ENCODE assay signal across 16 cellular contexts in the genomic region with DNA sequence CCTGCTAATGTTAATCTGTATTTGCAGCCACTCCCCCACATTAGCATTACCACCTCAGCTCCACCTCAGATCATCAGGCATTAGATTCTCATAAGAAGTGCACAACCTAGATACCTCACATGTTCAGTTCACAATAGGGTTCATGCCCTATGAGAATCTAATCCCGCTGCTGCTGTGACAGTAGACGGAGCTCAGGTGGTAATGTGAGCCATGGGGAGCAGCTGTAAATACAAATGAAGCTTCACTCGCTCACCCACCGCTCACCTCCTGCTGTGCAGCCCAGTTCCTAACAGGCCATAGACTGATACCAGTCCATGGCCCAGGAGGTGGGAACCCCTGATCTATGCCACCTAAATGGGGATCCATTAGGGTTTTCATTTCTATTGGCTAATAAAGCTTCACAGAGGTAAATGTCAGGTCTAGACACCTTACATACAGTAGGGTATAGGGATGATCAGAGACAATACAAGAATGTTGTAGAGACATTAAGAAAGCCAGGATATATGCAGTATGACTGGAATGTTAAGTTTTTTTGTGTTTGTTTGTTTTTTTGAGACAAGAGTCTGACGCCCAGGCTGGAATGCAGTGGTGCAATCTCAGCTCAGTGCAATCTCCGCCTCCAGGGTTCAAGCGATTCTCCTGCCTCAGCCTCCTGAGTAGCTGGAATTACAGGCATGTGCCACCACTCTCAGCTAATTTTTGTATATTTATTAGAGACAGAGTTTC. TPM values are rescaled to one million over a fixed set of nuclear protein-coding genes. Genes with fewer than 3 reads are reported as not detected.
DNase-seq lines count a peak whose midpoint lies in the region; ATAC-seq, FAIRE-seq and TF ChIP-seq lines count a peak whose summit lies in the region.
"Had no signal": no experiment of that assay in that cellular context is flagged by ENCODE, and none has a peak within 500 bp of the region (broad histone marks: within the 10 kb centered on the region; RNA-seq: fewer than 3 reads in every experiment).

No MANE protein-coding gene starts in this region.

- TF ChIP-seq POLR2A in HepG2 (IDR thresholded peaks at IDR 0.05; ENCODE audit: insufficient read depth in 1 of 2, low read depth in 2 of 2, low read length in 2 of 2) (no peak), right lobe of liver (IDR thresholded peaks at IDR 0.05) (no peak)

- TF ChIP-seq RAD21 in HepG2 (CRISPR knock-in tag; IDR thresholded peaks at IDR 0.05): no peak

- no peaks in the 10 kb centered on the region for H3F3A ChIP-seq in GM23248 (ENCODE audit: insufficient read depth)

- 21% methylated on average over 5 of the region's 7 CpGs for WGBS in HepG2 (ENCODE audit: low lambda C conversion rate)
- WGBS in right lobe of liver (ENCODE audit: insufficient coverage, low coverage, low lambda C conversion rate, missing lambda C conversion rate): 71% methylated on average over 3 of the region's 7 CpGs
- WGBS in GM23248 (ENCODE audit: low coverage in 1 of 2, low lambda C conversion rate in 2 of 2, missing lambda C conversion rate in 2 of 2), 2 experiments: 94% methylated on average over 7 of the region's 7 CpGs

- no peak for TF ChIP-seq EP300 in HepG2 (IDR thresholded peaks at IDR 0.05; ENCODE audit: low read depth in 2 of 2, low read length in 2 of 2)
- TF ChIP-seq EP300 in HepG2 (CRISPR knock-in tag; IDR thresholded peaks at IDR 0.05; ENCODE audit: borderline replicate concordance): no peak

- H3K4me3 ChIP-seq in HepG2 (replicated peaks in 1 of 3; ENCODE audit: insufficient read depth in 1 of 3, low read depth in 2 of 3, low read length in 3 of 3): no peak overlapping the region
- no peak overlapping the region for H3K4me3 ChIP-seq in right lobe of liver
- no peak overlapping the region for H3K4me3 ChIP-seq in RWPE2 (ENCODE audit: severe bottlenecking)
- no peak overlapping the region for H3K4me3 ChIP-seq in fibroblast of villous mesenchyme (ENCODE audit: low read depth, low read length)
- H3K4me3 ChIP-seq in left ventricle myocardium inferior: no peak overlapping the region
- H3K4me3 ChIP-seq in A673 (ENCODE audit: low read depth, low read length, poor library complexity, severe bottlenecking): no peak overlapping the region
- no peak overlapping the region for H3K4me3 ChIP-seq in GM23248
- H3K4me3 ChIP-seq: K562 had no signal

- no peak for DNase-seq in HepG2 (ENCODE audit: low spot score)
- no peak for DNase-seq in right lobe of liver
- DNase-seq in RWPE2 (ENCODE audit: low spot score): no peak
- DNase-seq in fibroblast of villous mesenchyme (ENCODE audit: low read depth): peak; percentile 7
- DNase-seq in left ventricle myocardium inferior: no peak
- no peak for DNase-seq in 8988T
- DNase-seq in A673 (ENCODE audit: low spot score): no peak
- DNase-seq in GM23248: no peak
- DNase-seq: CD4-positive, alpha-beta T cell; NCI-H1105 treated with DMSO at 0.1 percent for 48 hours; NCI-H1694; NCI-H2081 treated with DMSO at 0.1 percent for 48 hours; NCI-H748 treated with DMSO at 0.1 percent for 48 hours; SHP77 treated with DMSO at 0.1 percent for 48 hours had no signal

- in situ Hi-C loops in HepG2 (cut with HindIII; ENCODE audit: extremely low pct_ligation_motif_present, low pct_unique_long_range_greater_than_20kb): no loop called here
- in situ Hi-C loops in GM23248 (cut with MboI): no loop called here

- TF ChIP-seq CTCF in HepG2 (CRISPR knock-in tag; IDR thresholded peaks at IDR 0.05): no peak
- TF ChIP-seq CTCF in right lobe of liver (IDR thresholded peaks at IDR 0.05): no peak
- TF ChIP-seq CTCF in RWPE2 (IDR thresholded peaks at IDR 0.05; ENCODE audit: poor library complexity, severe bottlenecking): no peak
- TF ChIP-seq CTCF in fibroblast of villous mesenchyme (IDR thresholded peaks at IDR 0.05; ENCODE audit: insufficient read depth, low read depth, low read length): no peak
- TF ChIP-seq CTCF in left ventricle myocardium inferior (IDR thresholded peaks at IDR 0.05; ENCODE audit: borderline replicate concordance): no peak
- TF ChIP-seq CTCF in A673 (conservative IDR thresholded peaks at IDR 0.05; ENCODE audit: low read depth, low read length): no peak

- BruUV-seq in HepG2 (replicated peaks; lab: Mats Ljungman, UMichigan) (no TSS peak), A673 (replicated peaks; lab: Mats Ljungman, UMichigan) (no TSS peak)

- H2AFZ ChIP-seq in HepG2 (ENCODE audit: low read length): no peak overlapping the region
- H2AFZ ChIP-seq in GM23248: no peak overlapping the region

- FAIRE-seq in HepG2 (lab: Jason Lieb, UNC): no peak
- FAIRE-seq: H54, K562 had no signal

- H3K9ac ChIP-seq in HepG2 (ENCODE audit: insufficient read depth, low read depth, low read length): no peak overlapping the region
- no peak overlapping the region for H3K9ac ChIP-seq in GM23248

- intact Hi-C loops in HepG2 (cut with micrococcal nuclease; ENCODE audit: unreplicated experiment) (no loop called here), right lobe of liver (cut with DNase I) (no loop called here), left ventricle myocardium inferior (cut with micrococcal nuclease) (no loop called here), A673 (cut with micrococcal nuclease; ENCODE audit: unreplicated experiment) (no loop called here)

- H3K79me2 ChIP-seq in HepG2 (ENCODE audit: insufficient read depth, low read length): no peaks in the 10 kb centered on the region
- H3K79me2 ChIP-seq in GM23248 (ENCODE audit: insufficient read depth): no peaks in the 10 kb centered on the region

- no peak overlapping the region for H3K27ac ChIP-seq in HepG2 (ENCODE audit: extremely low read length, insufficient read depth, low read length)
- no peak overlapping the region for H3K27ac ChIP-seq in right lobe of liver
- H3K27ac ChIP-seq in RWPE2 (ENCODE audit: poor library complexity, severe bottlenecking): no peak overlapping the region
- no peak overlapping the region for H3K27ac ChIP-seq in left ventricle myocardium inferior (replicated peaks)
- H3K27ac ChIP-seq in A673 (ENCODE audit: low read depth, low read length, poor library complexity, severe bottlenecking): no peak overlapping the region
- H3K27ac ChIP-seq in GM23248: no peak overlapping the region

- H3K9me2 ChIP-seq in GM23248 (ENCODE audit: insufficient read depth): no peaks in the 10 kb centered on the region

- H3K9me3 ChIP-seq in HepG2 (ENCODE audit: low read length): no peaks in the 10 kb centered on the region
- no peaks in the 10 kb centered on the region for H3K9me3 ChIP-seq in right lobe of liver
- H3K9me3 ChIP-seq in RWPE2 (ENCODE audit: severe bottlenecking): no peaks in the 10 kb centered on the region
- no peaks in the 10 kb centered on the region for H3K9me3 ChIP-seq in left ventricle myocardium inferior (replicated peaks)
- H3K9me3 ChIP-seq in A673 (ENCODE audit: low read depth, low read length, poor library complexity, severe bottlenecking): no peaks in the 10 kb centered on the region
- H3K9me3 ChIP-seq in GM23248 (ENCODE audit: low read depth): no peaks in the 10 kb centered on the region

- H4K20me1 ChIP-seq in HepG2 (ENCODE audit: insufficient read depth, low read length) (no peaks in the 10 kb centered on the region), GM23248 (ENCODE audit: insufficient read depth) (no peaks in the 10 kb centered on the region)

- CTCF ChIA-PET in HepG2 (lab: Yijun Ruan, JAX; ENCODE audit: low intra/inter-chr PET ratio, low total read pairs): no interaction called here
- CTCF ChIA-PET in A673 (lab: Charles Lee): no interaction called here

- no peaks in the 10 kb centered on the region for H3K36me3 ChIP-seq in HepG2 (replicated peaks in 1 of 2; ENCODE audit: control insufficient read depth in 1 of 2, insufficient read depth in 2 of 2, low read length in 2 of 2)
- H3K36me3 ChIP-seq in right lobe of liver: no peaks in the 10 kb centered on the region
- no peaks in the 10 kb centered on the region for H3K36me3 ChIP-seq in RWPE2 (ENCODE audit: low read depth)
- no peaks in the 10 kb centered on the region for H3K36me3 ChIP-seq in left ventricle myocardium inferior
- H3K36me3 ChIP-seq in A673 (ENCODE audit: insufficient read depth, low read length, poor library complexity, severe bottlenecking): no peaks in the 10 kb centered on the region
- no peaks in the 10 kb centered on the region for H3K36me3 ChIP-seq in GM23248 (ENCODE audit: low read depth)

- H3K4me2 ChIP-seq in HepG2 (ENCODE audit: low read depth, low read length): no peak overlapping the region
- no peak overlapping the region for H3K4me2 ChIP-seq in GM23248 (ENCODE audit: unreplicated experiment)

- ATAC-seq in HepG2 (peak; percentile 66), right lobe of liver (no peak), RWPE2 (ENCODE audit: low read depth) (peak; percentile 53)
- ATAC-seq: K562 had no signal

- POLR2A ChIA-PET in HepG2 (lab: Yijun Ruan, JAX) (no interaction called here), A673 (lab: Charles Lee; ENCODE audit: low non-redundant PET) (no interaction called here)

- H3K27me3 ChIP-seq in HepG2 (ENCODE audit: control insufficient read depth in 1 of 2, insufficient read depth in 2 of 2, low read length in 2 of 2) (peaks cover 1 to 8% of the 10 kb centered on the region in 2 experiments; a peak in 2 of 5 replicates), right lobe of liver (no peaks in the 10 kb centered on the region), RWPE2 (ENCODE audit: insufficient read depth, poor library complexity, severe bottlenecking) (no peaks in the 10 kb centered on the region), left ventricle myocardium inferior (ENCODE audit: low read depth) (no peaks in the 10 kb centered on the region), A673 (replicated peaks; ENCODE audit: insufficient read depth, low read depth, low read length, poor library complexity) (peaks cover 6% of the 10 kb centered on the region), GM23248 (replicated peaks; ENCODE audit: insufficient read depth) (no peaks in the 10 kb centered on the region)

- H3K4me1 ChIP-seq in HepG2 (ENCODE audit: insufficient read depth, low read length) (peaks cover 25% of the 10 kb centered on the region), right lobe of liver (no peaks in the 10 kb centered on the region), RWPE2 (ENCODE audit: insufficient read depth, poor library complexity, severe bottlenecking) (no peaks in the 10 kb centered on the region), left ventricle myocardium inferior (peaks cover under 1% of the 10 kb centered on the region), A673 (ENCODE audit: insufficient read depth, low read length, poor library complexity, severe bottlenecking) (no peaks in the 10 kb centered on the region), GM23248 (ENCODE audit: insufficient read depth) (peaks cover 13% of the 10 kb centered on the region; the same call in 1 of the 2 replicates)

RNA-seq across cellular contexts. Expression of a gene that starts 6.3 kb away (rescaled TPM):
- total RNA-seq in HepG2 (2016; rRNA removed; fragmentation: Illumina TruSeq; extraction: Trizol): 12.9 and 16.9 TPM in 2 replicates
- 2.5 TPM in 2 replicates for total RNA-seq in HepG2 (2016; cell fraction: cytosol; rRNA removed; fragmentation: Illumina TruSeq; extraction: Trizol; ENCODE audit: low read depth)
- 14.9 TPM in 2 replicates for total RNA-seq in HepG2 (2016; cell fraction: insoluble cytoplasmic fraction; rRNA removed; fragmentation: Illumina TruSeq; extraction: Trizol)
- 8.5 and 8.9 TPM in 2 replicates for total RNA-seq in HepG2 (2016; cell fraction: membrane; rRNA removed; fragmentation: Illumina TruSeq; extraction: Trizol)
- 10.5 and 11.0 TPM in 2 replicates for total RNA-seq in HepG2 (2016; cell fraction: nucleus; rRNA removed; fragmentation: Illumina TruSeq; extraction: Trizol)
- 9.0 and 9.6 TPM in 2 replicates for polyA plus RNA-seq in HepG2 (2011; rRNA removed)
- polyA plus RNA-seq in HepG2 (2011; cell fraction: cytosol; rRNA removed): 9.8 and 11.3 TPM in 2 replicates
- polyA plus RNA-seq in HepG2 (2011; cell fraction: nucleus; rRNA removed): 4.5 and 4.6 TPM in 2 replicates
- polyA plus RNA-seq in HepG2 (2012): 15.9 and 21.6 TPM in 2 replicates
- 3.6 and 3.8 TPM in 2 replicates for polyA plus RNA-seq in HepG2 (2016; cell fraction: cytosol; fragmentation: Illumina TruSeq; extraction: Trizol; ENCODE audit: low read depth)
- 39.4 and 44.5 TPM in 2 replicates for polyA plus RNA-seq in HepG2 (2016; cell fraction: insoluble cytoplasmic fraction; fragmentation: Illumina TruSeq; extraction: Trizol; ENCODE audit: low read depth)
- 10.7 and 10.9 TPM in 2 replicates for polyA plus RNA-seq in HepG2 (2016; cell fraction: membrane; fragmentation: Illumina TruSeq; extraction: Trizol; ENCODE audit: low read depth)
- 24.8 and 26.2 TPM in 2 replicates for polyA plus RNA-seq in HepG2 (2016; cell fraction: nucleus; fragmentation: Illumina TruSeq; extraction: Trizol; ENCODE audit: insufficient read depth, low read depth)
- 9.1 and 9.6 TPM in 2 replicates for polyA minus RNA-seq in HepG2 (2011; rRNA and poly(A)+ RNA removed; ENCODE audit: low replicate concordance)
- polyA minus RNA-seq in HepG2 (2011; cell fraction: cytosol; rRNA and poly(A)+ RNA removed): 10.9 and 13.7 TPM in 2 replicates
- polyA minus RNA-seq in HepG2 (2011; cell fraction: nucleus; rRNA and poly(A)+ RNA removed): 6.5 and 8.1 TPM in 2 replicates
- 1 to 10 TPM; 3.6 to 9.8 (median 8.1) TPM for total RNA-seq in right lobe of liver
- 16.8 and 18.1 TPM in 2 replicates for total RNA-seq in fibroblast of villous mesenchyme
- 13.1 TPM for total RNA-seq in left ventricle myocardium inferior
- 56.0 and 56.2 TPM in 2 replicates for total RNA-seq in A673 (2021)
- total RNA-seq in GM23248 (2014; rRNA removed; shearing (Covaris generic)): 12.2 and 15.0 TPM in 2 replicates
- 5.2 and 5.4 TPM in 2 replicates for polyA plus RNA-seq in GM23248 (2016; fragmentation: Nextera tagmentation; extraction: Ambion mirVana)

RNA-seq across cellular contexts. Expression of a gene that starts 24.6 kb away (rescaled TPM):
- total RNA-seq in HepG2 (2016; rRNA removed; fragmentation: Illumina TruSeq; extraction: Trizol) (0.02 TPM in 1 of 2 replicates, not detected in the other), right lobe of liver (1 to 10 TPM; 1.9 to 8.5 (median 3.3) TPM), fibroblast of villous mesenchyme (1.9 and 3.0 TPM in 2 replicates), left ventricle myocardium inferior (26.3 TPM), A673 (2021) (0.58 and 0.66 TPM in 2 replicates)
- not detected in 2 replicates for total RNA-seq in HepG2 (2016; cell fraction: cytosol; rRNA removed; fragmentation: Illumina TruSeq; extraction: Trizol; ENCODE audit: low read depth)
- 0.02 and 0.09 TPM in 2 replicates for total RNA-seq in HepG2 (2016; cell fraction: insoluble cytoplasmic fraction; rRNA removed; fragmentation: Illumina TruSeq; extraction: Trizol)
- 0.10 and 0.46 TPM in 2 replicates for total RNA-seq in HepG2 (2016; cell fraction: membrane; rRNA removed; fragmentation: Illumina TruSeq; extraction: Trizol)
- total RNA-seq in HepG2 (2016; cell fraction: nucleus; rRNA removed; fragmentation: Illumina TruSeq; extraction: Trizol): 0.09 TPM in 1 of 2 replicates, not detected in the other
- polyA plus RNA-seq in HepG2 (2011; rRNA removed) (0.08 and 0.10 TPM in 2 replicates), GM23248 (2016; fragmentation: Nextera tagmentation; extraction: Ambion mirVana) (1.1 and 1.7 TPM in 2 replicates)
- polyA plus RNA-seq in HepG2 (2011; cell fraction: cytosol; rRNA removed): 0.11 and 0.12 TPM in 2 replicates
- 0.31 and 0.54 TPM in 2 replicates for polyA plus RNA-seq in HepG2 (2011; cell fraction: nucleus; rRNA removed)
- 0.15 and 0.20 TPM in 2 replicates for polyA plus RNA-seq in HepG2 (2012)
- not detected in 2 replicates for polyA plus RNA-seq in HepG2 (2016; cell fraction: cytosol; fragmentation: Illumina TruSeq; extraction: Trizol; ENCODE audit: low read depth)
- 0.04 TPM in 1 of 2 replicates, not detected in the other for polyA plus RNA-seq in HepG2 (2016; cell fraction: insoluble cytoplasmic fraction; fragmentation: Illumina TruSeq; extraction: Trizol; ENCODE audit: low read depth)
- not detected in 2 replicates for polyA plus RNA-seq in HepG2 (2016; cell fraction: membrane; fragmentation: Illumina TruSeq; extraction: Trizol; ENCODE audit: low read depth)
- not detected in 2 replicates for polyA plus RNA-seq in HepG2 (2016; cell fraction: nucleus; fragmentation: Illumina TruSeq; extraction: Trizol; ENCODE audit: insufficient read depth, low read depth)
- 0.16 and 16.6 TPM in 2 replicates for polyA minus RNA-seq in HepG2 (2011; rRNA and poly(A)+ RNA removed; ENCODE audit: low replicate concordance)
- 0.18 TPM in 1 of 2 replicates, not detected in the other for polyA minus RNA-seq in HepG2 (2011; cell fraction: cytosol; rRNA and poly(A)+ RNA removed)
- polyA minus RNA-seq in HepG2 (2011; cell fraction: nucleus; rRNA and poly(A)+ RNA removed): 0.37 and 0.52 TPM in 2 replicates
- 0.51 and 1.3 TPM in 2 replicates for total RNA-seq in GM23248 (2014; rRNA removed; shearing (Covaris generic))

Comparison
In these comparisons a context has a peak if more than half of its experiments do, and no peak if none do; other contexts are left out.
1. ATAC-seq: peak in HepG2 (single experiment) and RWPE2 (single experiment); none in right lobe of liver (0 of 4).